In genomic region chr12:161823-162222, GRCh38 we compare ENCODE assay signal across 23 cellular contexts. TPM values are rescaled to one million over a fixed set of nuclear protein-coding genes. Genes with fewer than 3 reads are reported as not detected.
DNase-seq lines count a peak whose midpoint lies in the region; ATAC-seq, FAIRE-seq and TF ChIP-seq lines count a peak whose summit lies in the region.
"Had no signal": no experiment of that assay in that cellular context is flagged by ENCODE, and none has a peak within 500 bp of the region (broad histone marks: within the 10 kb centered on the region; RNA-seq: fewer than 3 reads in every experiment).

No MANE protein-coding gene starts in this region.

- H3K4me1 Mint-ChIP-seq in nephron progenitor cell = peaks cover 36% of the 10 kb centered on the region
- no peaks in the 10 kb centered on the region for H3K4me1 Mint-ChIP-seq in activated CD8-positive, alpha-beta T cell treated with anti-CD3 and anti-CD28 coated beads for 36 hours (ENCODE audit: low read depth)
- H3K4me1 Mint-ChIP-seq: B cell had no signal

- no peak overlapping the region for H3K4me3 ChIP-seq in kidney (ENCODE audit: low read length in 2 of 2)
- H3K4me3 ChIP-seq: A549; BLaER1 treated with 17β-estradiol and CSF1 and Interleukin-3, amounts not matched to agents 10 nM and 100 nM had no signal

- DNase-seq in DMS53 (lab: John Stamatoyannopoulos, UW) = peak; percentile 55
- no peak for DNase-seq in DMS53 treated with DMSO at 0.1 percent for 48 hours (lab: John Stamatoyannopoulos, UW; ENCODE audit: unreplicated experiment)
- DNase-seq in kidney = peak; percentile 35
- DNase-seq in nephron progenitor cell = no peak
- no peak for DNase-seq in NK-92 (lab: John Stamatoyannopoulos, UW; ENCODE audit: unreplicated experiment)
- DNase-seq in activated CD8-positive, alpha-beta T cell treated with anti-CD3 and anti-CD28 coated beads for 36 hours = no peak
- DNase-seq: AML-193; Caco-2; Calu3; CD4-positive, alpha-beta T cell; CD8-positive, alpha-beta T cell; DMS79 treated with DMSO at 0.1 percent for 48 hours; GF-D8 had no signal

- no peaks in the 10 kb centered on the region for H3K9me3 ChIP-seq in kidney (ENCODE audit: control insufficient read depth in 1 of 2, low read length in 2 of 2)
- H3K9me3 ChIP-seq: A549; BLaER1 treated with 17β-estradiol and CSF1 and Interleukin-3, amounts not matched to agents 10 nM and 100 nM; Caco-2 had no signal

- no peak for TF ChIP-seq CTCF in kidney (IDR thresholded peaks at IDR 0.05; ENCODE audit: borderline replicate concordance, extremely low read depth, insufficient read depth)
- no peak for TF ChIP-seq CTCF in nephron progenitor cell (IDR thresholded peaks at IDR 0.05)
- no peak for TF ChIP-seq CTCF in activated CD8-positive, alpha-beta T cell treated with anti-CD3 and anti-CD28 coated beads for 36 hours (IDR thresholded peaks at IDR 0.05)

- no peak overlapping the region for H3K27ac ChIP-seq in kidney (ENCODE audit: low read depth in 2 of 2, low read length in 2 of 2)
- H3K27ac ChIP-seq: 22Rv1; A549; BLaER1 treated with 17β-estradiol and CSF1 and Interleukin-3, amounts not matched to agents 10 nM and 100 nM; C4-2B had no signal

- CTCF ChIA-PET in activated CD8-positive, alpha-beta T cell treated with anti-CD3 and anti-CD28 coated beads for 36 hours (lab: Charles Lee) = no interaction called here

- H3K4me3 Mint-ChIP-seq in nephron progenitor cell = no peak overlapping the region
- no peak overlapping the region for H3K4me3 Mint-ChIP-seq in activated CD8-positive, alpha-beta T cell treated with anti-CD3 and anti-CD28 coated beads for 36 hours
- H3K4me3 Mint-ChIP-seq: B cell; CD4-positive, alpha-beta T cell; CD8-positive, alpha-beta T cell had no signal

- ATAC-seq in GM19452 (IDR thresholded peaks at IDR 0.05; ENCODE audit: unreplicated experiment) = no peak
- no peak for ATAC-seq in activated CD8-positive, alpha-beta T cell treated with anti-CD3 and anti-CD28 coated beads for 36 hours
- ATAC-seq: CD8-positive, alpha-beta T cell had no signal

- POLR2A ChIA-PET in activated CD8-positive, alpha-beta T cell treated with anti-CD3 and anti-CD28 coated beads for 36 hours (lab: Charles Lee) = no interaction called here

- intact Hi-C loops in kidney (cut with DNase I) = no loop called here
- intact Hi-C loops in activated CD8-positive, alpha-beta T cell treated with anti-CD3 and anti-CD28 coated beads for 36 hours (cut with micrococcal nuclease) = no loop called here

- no peak for FAIRE-seq in kidney (lab: Jason Lieb, UNC)
- FAIRE-seq: A549, D721Med, G401.6, GM12891 had no signal

- no peaks in the 10 kb centered on the region for H3K9me3 Mint-ChIP-seq in nephron progenitor cell
- H3K9me3 Mint-ChIP-seq in activated CD8-positive, alpha-beta T cell treated with anti-CD3 and anti-CD28 coated beads for 36 hours = no peaks in the 10 kb centered on the region
- H3K9me3 Mint-ChIP-seq: CD4-positive, alpha-beta T cell; CD8-positive, alpha-beta T cell had no signal

- H3K27ac Mint-ChIP-seq in nephron progenitor cell = peak overlapping the region; percentile 52
- no peak overlapping the region for H3K27ac Mint-ChIP-seq in activated CD8-positive, alpha-beta T cell treated with anti-CD3 and anti-CD28 coated beads for 36 hours
- H3K27ac Mint-ChIP-seq: B cell; CD4-positive, alpha-beta T cell; CD8-positive, alpha-beta T cell had no signal

- peaks cover 12 to 17% of the 10 kb centered on the region in 2 donors for H3K4me1 ChIP-seq in kidney (ENCODE audit: control insufficient read depth in 1 of 2, insufficient read depth in 1 of 2, low read depth in 1 of 2, low read length in 2 of 2)
- H3K4me1 ChIP-seq: A549 had no signal

- peaks cover 4% of the 10 kb centered on the region for H3K36me3 Mint-ChIP-seq in nephron progenitor cell (ENCODE audit: low read depth)
- H3K36me3 Mint-ChIP-seq in activated CD8-positive, alpha-beta T cell treated with anti-CD3 and anti-CD28 coated beads for 36 hours (ENCODE audit: low read depth) = no peaks in the 10 kb centered on the region

- H3K9ac ChIP-seq in kidney (ENCODE audit: low read length in 2 of 2) = no peak overlapping the region
- H3K9ac ChIP-seq: BLaER1 treated with 17β-estradiol and CSF1 and Interleukin-3, amounts not matched to agents 10 nM and 100 nM had no signal

- no peaks in the 10 kb centered on the region for H3K36me3 ChIP-seq in kidney (ENCODE audit: control insufficient read depth in 1 of 2, insufficient read depth in 2 of 2, low read length in 2 of 2)
- H3K36me3 ChIP-seq: BLaER1 treated with 17β-estradiol and CSF1 and Interleukin-3, amounts not matched to agents 10 nM and 100 nM had no signal

- H3K27me3 Mint-ChIP-seq in nephron progenitor cell (ENCODE audit: low read depth, poor library complexity) = peaks cover 21% of the 10 kb centered on the region
- H3K27me3 Mint-ChIP-seq in activated CD8-positive, alpha-beta T cell treated with anti-CD3 and anti-CD28 coated beads for 36 hours = no peaks in the 10 kb centered on the region

RNA-seq across cellular contexts. Expression of gene SLC6A12, which starts 52.1 kb away (rescaled TPM):
- total RNA-seq in kidney = 130 TPM
- polyA plus RNA-seq in kidney (ENCODE audit: insufficient read depth, low read depth, low replicate concordance) = 45.6 TPM
- total RNA-seq in activated CD8-positive, alpha-beta T cell treated with anti-CD3 and anti-CD28 coated beads for 36 hours = not detected
- total RNA-seq: B cell; CD4-positive, alpha-beta T cell; CD8-positive, alpha-beta T cell had no signal
- polyA plus RNA-seq: BJ had no signal

Comparison
In these comparisons a context has a peak if more than half of its experiments do, and no peak if none do; other contexts are left out.
1. DNase-seq: peak in DMS53 (single experiment) and kidney (single experiment); none in DMS53 treated with DMSO at 0.1 percent for 48 hours (single experiment), nephron progenitor cell (single experiment), NK-92 (single experiment) and activated CD8-positive, alpha-beta T cell treated with anti-CD3 and anti-CD28 coated beads for 36 hours (single experiment).
2. RNA of gene SLC6A12, which starts 52.1 kb away (total RNA-seq): 130 TPM in kidney (single experiment); not detected in activated CD8-positive, alpha-beta T cell treated with anti-CD3 and anti-CD28 coated beads for 36 hours; every median in the first group is over 100 times any median in the second.